Comparison of ENCODE assay signal across 8 cellular contexts in the genomic region with DNA sequence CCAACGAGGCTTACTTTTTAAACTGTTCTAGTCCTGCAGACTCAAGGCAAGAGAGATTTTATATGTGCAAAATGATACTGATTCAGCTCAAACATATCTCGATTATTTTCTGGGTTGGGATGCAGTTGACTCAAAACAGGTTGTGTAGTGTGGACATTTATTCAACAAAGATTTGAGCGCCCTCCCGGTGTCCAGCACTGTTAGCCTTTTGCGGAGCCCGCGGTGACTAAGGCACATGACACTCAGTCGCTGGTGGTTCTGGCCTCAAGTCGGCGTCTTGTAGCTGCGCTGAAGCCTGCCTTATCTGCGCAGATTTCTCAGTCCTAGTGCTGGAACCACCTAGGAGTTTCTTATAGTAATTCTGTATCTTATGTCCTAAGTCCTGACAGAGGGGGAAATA. TPM values are rescaled to one million over a fixed set of nuclear protein-coding genes. Genes with fewer than 3 reads are reported as not detected.
A peak's percentile ranks its signal among the peaks of the same experiment; 100 is the strongest.
DNase-seq lines count a peak whose midpoint lies in the region; ATAC-seq and TF ChIP-seq lines count a peak whose summit lies in the region.

No MANE protein-coding gene starts in this region.

- peak; percentile 84 for DNase-seq in Ammon's horn (ENCODE audit: low spot score)
- peak; percentile 51 for DNase-seq in HCT116 (ENCODE audit: low read depth, low spot score)
- no peak for DNase-seq in RWPE2 (ENCODE audit: low spot score)
- peak; percentile 58 for DNase-seq in endothelial cell (ENCODE audit: low spot score)
- peak; percentile 67 for DNase-seq in lower lobe of right lung
- DNase-seq in stimulated activated CD4-positive, alpha-beta T cell treated with anti-CD3 and anti-CD28 coated beads, Interleukin-12 subunit alpha, Interleukin-12 subunit beta, amount 100 ng/mL, for 4 hours = no peak

- ATAC-seq in HCT116 (peak; percentile 43), RWPE2 (ENCODE audit: low read depth) (peak; percentile 44), lower lobe of right lung (peak; percentile 75 to 81), GM18907 (IDR thresholded peaks at IDR 0.05; ENCODE audit: unreplicated experiment) (no peak)

- H3K36me3 Mint-ChIP-seq in endothelial cell (ENCODE audit: low read depth, unreplicated experiment) = no peaks in the 10 kb centered on the region

- H3K27me3 Mint-ChIP-seq in endothelial cell (ENCODE audit: unreplicated experiment) = peaks cover 4% of the 10 kb centered on the region

- TF ChIP-seq CTCF in HCT116 (IDR thresholded peaks at IDR 0.05 in 2 of 3, conservative IDR thresholded peaks at IDR 0.05 in 1 of 3; ENCODE audit: borderline replicate concordance in 1 of 3, insufficient read depth in 1 of 3, low read depth in 2 of 3, low read length in 2 of 3) (peak in 2 of 3 experiments; percentile 16 to 18; a peak in 1 of 6 replicates), RWPE2 (IDR thresholded peaks at IDR 0.05; ENCODE audit: poor library complexity, severe bottlenecking) (peak; percentile 15), endothelial cell (IDR thresholded peaks at IDR 0.05; ENCODE audit: unreplicated experiment) (no peak), lower lobe of right lung (IDR thresholded peaks at IDR 0.05) (peak; percentile 38)

- H3K4me1 ChIP-seq in HCT116 (ENCODE audit: control insufficient read depth in 1 of 2, insufficient read depth in 2 of 2, low read length in 2 of 2) = peaks cover 5 to 21% of the 10 kb centered on the region in 2 experiments; a peak in 3 of 4 replicates
- peaks cover 13% of the 10 kb centered on the region for H3K4me1 ChIP-seq in RWPE2 (ENCODE audit: insufficient read depth, poor library complexity, severe bottlenecking)
- peaks cover 32% of the 10 kb centered on the region for H3K4me1 ChIP-seq in lower lobe of right lung

- CTCF ChIA-PET in HCT116 (lab: Charles Lee) = no interaction called here

- no peak overlapping the region for H3K27ac Mint-ChIP-seq in endothelial cell (ENCODE audit: unreplicated experiment)

- POLR2A ChIA-PET in HCT116 (lab: Charles Lee) = no interaction called here

- BruUV-seq in HCT116 (replicated peaks; lab: Mats Ljungman, UMichigan) = no TSS peak

- H3K27ac ChIP-seq in HCT116 (ENCODE audit: low read depth, low read length) = peak overlapping the region; percentile 85; the same call in 1 of the 2 replicates
- H3K27ac ChIP-seq in RWPE2 (ENCODE audit: poor library complexity, severe bottlenecking) = peak overlapping the region; percentile 21
- H3K27ac ChIP-seq in lower lobe of right lung = peak overlapping the region; percentile 93
- H3K27ac ChIP-seq in temporal lobe (ENCODE audit: low read depth, low read length) = peak overlapping the region; percentile 37

- no peaks in the 10 kb centered on the region for H3K36me3 ChIP-seq in HCT116 (ENCODE audit: control insufficient read depth in 1 of 2, insufficient read depth in 2 of 2, low read length in 2 of 2)
- H3K36me3 ChIP-seq in RWPE2 (ENCODE audit: low read depth) = no peaks in the 10 kb centered on the region
- H3K36me3 ChIP-seq in lower lobe of right lung = no peaks in the 10 kb centered on the region

- H3K4me2 ChIP-seq in HCT116 (ENCODE audit: low read length) = peak overlapping the region; percentile 93

- no peaks in the 10 kb centered on the region for H3K9me3 Mint-ChIP-seq in endothelial cell (ENCODE audit: unreplicated experiment)

- peak; percentile 36 for TF ChIP-seq RAD21 in HCT116 (IDR thresholded peaks at IDR 0.05; ENCODE audit: low read depth)

- peak overlapping the region; percentile 95 for H2AFZ ChIP-seq in HCT116 (ENCODE audit: low read depth, low read length, poor library complexity, severe bottlenecking)

- H3K9me3 ChIP-seq in HCT116 (ENCODE audit: control insufficient read depth in 1 of 2, insufficient read depth in 1 of 2, low read depth in 1 of 2, low read length in 2 of 2) (no peaks in the 10 kb centered on the region), RWPE2 (ENCODE audit: severe bottlenecking) (no peaks in the 10 kb centered on the region), lower lobe of right lung (no peaks in the 10 kb centered on the region)

- no peaks in the 10 kb centered on the region for H3K79me2 ChIP-seq in HCT116 (ENCODE audit: insufficient read depth, low read length)

- RAD21 ChIA-PET in HCT116 (lab: Charles Lee; ENCODE audit: low non-redundant PET in 1 of 2, low total read pairs in 2 of 2, uncharacterized antibody in 2 of 2, unreplicated experiment in 2 of 2) = no interaction called here

- no peaks in the 10 kb centered on the region for H3K27me3 ChIP-seq in HCT116 (ENCODE audit: insufficient read depth, low read length)
- no peaks in the 10 kb centered on the region for H3K27me3 ChIP-seq in RWPE2 (ENCODE audit: insufficient read depth, poor library complexity, severe bottlenecking)
- H3K27me3 ChIP-seq in lower lobe of right lung (ENCODE audit: low read depth) = no peaks in the 10 kb centered on the region

- H3K4me1 Mint-ChIP-seq in endothelial cell (ENCODE audit: unreplicated experiment) = peaks cover 16% of the 10 kb centered on the region

- H3K9me2 ChIP-seq in HCT116 (ENCODE audit: insufficient read depth) = no peaks in the 10 kb centered on the region

- intact Hi-C loops in HCT116 (cut with micrococcal nuclease) (loop anchor here (5.0 to 10.0 kb wide), 2 partner anchors 265 to 652 kb away; no protein-coding TSS in a partner anchor), lower lobe of right lung (cut with DNase I) (no loop called here)

- H3K4me3 ChIP-seq in HCT116 (replicated peaks in 1 of 2; ENCODE audit: low read depth in 1 of 2, low read length in 2 of 2) (peak overlapping the region; percentile 73 to 76), RWPE2 (ENCODE audit: severe bottlenecking) (peak overlapping the region; percentile 82), lower lobe of right lung (peak overlapping the region; percentile 84)

- H3K4me3 Mint-ChIP-seq in endothelial cell (ENCODE audit: unreplicated experiment) = peak overlapping the region; percentile 89

- no peaks in the 10 kb centered on the region for H4K20me1 ChIP-seq in HCT116 (ENCODE audit: insufficient read depth)

- peak overlapping the region; percentile 67 for H3K9ac ChIP-seq in HCT116 (ENCODE audit: low read length)

- TF ChIP-seq POLR2A in HCT116 (IDR thresholded peaks at IDR 0.05; ENCODE audit: borderline replicate concordance, extremely low read depth, insufficient read depth, insufficient read length) = no peak

TF ChIP-seq in HCT116, 20 proteins besides CTCF, POLR2A, EP300 and RAD21:
- TF ChIP-seq SRF (IDR thresholded peaks at IDR 0.05; ENCODE audit: low read depth) (no peak), CBX3 (IDR thresholded peaks at IDR 0.05; ENCODE audit: low read depth) (peak; percentile 65; the same call in 1 of the 2 replicates), MAX (IDR thresholded peaks at IDR 0.05) (peak; percentile 59)

RNA-seq across cellular contexts. Expression of gene CADPS2, which starts 0.9 kb away (rescaled TPM):
- total RNA-seq in HCT116 (2021; ENCODE audit: unreplicated experiment) (7.5 TPM), endothelial cell (ENCODE audit: unreplicated experiment) (27.8 TPM), lower lobe of right lung (41.1 TPM), temporal lobe (3.2 TPM)
- 3.3 TPM in 2 replicates for polyA plus RNA-seq in HCT116 (2012)

Comparison
In these comparisons a context has a peak if more than half of its experiments do, and no peak if none do; other contexts are left out.
1. DNase-seq: peak in Ammon's horn (single experiment), HCT116 (single experiment), endothelial cell (single experiment) and lower lobe of right lung (single experiment); none in RWPE2 (single experiment) and stimulated activated CD4-positive, alpha-beta T cell treated with anti-CD3 and anti-CD28 coated beads, Interleukin-12 subunit alpha, Interleukin-12 subunit beta, amount 100 ng/mL, for 4 hours (single experiment).
2. H3K27ac ChIP-seq: peak in every context shown above with its lines; median percentile 93 in lower lobe of right lung; 85 in HCT116; 37 in temporal lobe; 21 in RWPE2.
3. Peak in every context shown above with its lines, with median percentiles within 50 percentile points of each other: H3K4me3 ChIP-seq.